In genomic region chr2:45833301-45833967, GRCh38 we compare ENCODE assay signal across 13 cellular contexts.
DNase-seq lines count a peak whose midpoint lies in the region; ATAC-seq and TF ChIP-seq lines count a peak whose summit lies in the region.
"Had no signal": no experiment of that assay in that cellular context is flagged by ENCODE, and none has a peak within 500 bp of the region (broad histone marks: within the 10 kb centered on the region; RNA-seq: fewer than 3 reads in every experiment).

No MANE protein-coding gene starts in this region.

- H3K4me1 ChIP-seq in suprapubic skin (no peaks in the 10 kb centered on the region), esophagus squamous epithelium (no peaks in the 10 kb centered on the region)

- ATAC-seq in GM19452 (IDR thresholded peaks at IDR 0.05; ENCODE audit: unreplicated experiment) (peak; percentile 23), HG02798 (IDR thresholded peaks at IDR 0.05; ENCODE audit: poor library complexity, unreplicated experiment) (peak; percentile 30), HG03571 (IDR thresholded peaks at IDR 0.05; ENCODE audit: unreplicated experiment) (peak; percentile 16)

- H3K4me3 ChIP-seq in GM08714 (ENCODE audit: low read length), result peak overlapping the region; percentile 20; the same call in 1 of the 2 replicates
- H3K4me3 ChIP-seq in suprapubic skin, result no peak overlapping the region
- H3K4me3 ChIP-seq in esophagus squamous epithelium, result no peak overlapping the region
- H3K4me3 ChIP-seq: transverse colon had no signal

- TF ChIP-seq POLR2A in suprapubic skin (IDR thresholded peaks at IDR 0.05) (no peak), esophagus squamous epithelium (IDR thresholded peaks at IDR 0.05) (no peak)

- no peak for TF ChIP-seq EP300 in suprapubic skin (IDR thresholded peaks at IDR 0.05)

- H3K36me3 ChIP-seq in suprapubic skin, result no peaks in the 10 kb centered on the region
- H3K36me3 ChIP-seq in esophagus squamous epithelium, result no peaks in the 10 kb centered on the region
- H3K36me3 ChIP-seq: transverse colon had no signal

- intact Hi-C loops in esophagus squamous epithelium (cut with DNase I), result no loop called here

- 81% methylated on average over 3 of the region's 3 CpGs for WGBS in suprapubic skin
- 75 to 83% methylated on average over 3 of the region's 3 CpGs for WGBS in esophagus squamous epithelium, 2 donors

- peaks cover 9% of the 10 kb centered on the region for H3K9me3 ChIP-seq in suprapubic skin
- H3K9me3 ChIP-seq in esophagus squamous epithelium, result peaks cover 0 to 14% (median 12%) of the 10 kb centered on the region in 3 donors

- H3K27ac ChIP-seq in suprapubic skin, result no peak overlapping the region
- H3K27ac ChIP-seq in esophagus squamous epithelium, result no peak overlapping the region
- H3K27ac ChIP-seq: transverse colon had no signal

- DNase-seq in suprapubic skin (ENCODE audit: low spot score in 2 of 2), result no peak
- DNase-seq in esophagus squamous epithelium (lab: John Stamatoyannopoulos, UW), result no peak
- DNase-seq in NCI-H187 (lab: John Stamatoyannopoulos, UW), result no peak
- DNase-seq in NK-92 treated with Interleukin-12 subunit alpha and Interleukin-12 subunit beta, amount 100 ng/mL, for 24 hours (lab: John Stamatoyannopoulos, UW), result no peak
- DNase-seq: activated naive CD4-positive, alpha-beta T cell treated with anti-CD3 and anti-CD28 coated beads, Interleukin-2, amount 10 ng/mL, durations not matched to agents 7 days and 5 days; NCI-H1930; right cardiac atrium; T-helper 2 cell; transverse colon had no signal

- H3K27me3 ChIP-seq in suprapubic skin, result no peaks in the 10 kb centered on the region
- no peaks in the 10 kb centered on the region for H3K27me3 ChIP-seq in esophagus squamous epithelium
- H3K27me3 ChIP-seq: transverse colon had no signal

- TF ChIP-seq CTCF in suprapubic skin (IDR thresholded peaks at IDR 0.05) (no peak), esophagus squamous epithelium (IDR thresholded peaks at IDR 0.05) (no peak)
